In genomic region chr11:130299978-130300377, GRCh38 we compare ENCODE assay signal across 20 cellular contexts. TPM values are rescaled to one million over a fixed set of nuclear protein-coding genes. Genes with fewer than 3 reads are reported as not detected.
DNase-seq lines count a peak whose midpoint lies in the region; ATAC-seq, FAIRE-seq and TF ChIP-seq lines count a peak whose summit lies in the region.
"Had no signal": no experiment of that assay in that cellular context is flagged by ENCODE, and none has a peak within 500 bp of the region (broad histone marks: within the 10 kb centered on the region; RNA-seq: fewer than 3 reads in every experiment).

No MANE protein-coding gene starts in this region.

- no peak for DNase-seq in immature natural killer cell
- DNase-seq in urothelium cell line (ENCODE audit: low spot score): no peak
- DNase-seq in naive thymus-derived CD8-positive, alpha-beta T cell: no peak
- DNase-seq in mesothelial cell of epicardium (ENCODE audit: low spot score in 2 of 2, unreplicated experiment in 2 of 2): no peak
- DNase-seq: activated CD4-positive, alpha-beta T cell treated with anti-CD3 and anti-CD28 coated beads for 1 hour; activated gamma-delta T cell; brain microvascular endothelial cell; foreskin keratinocyte; KG1; naive thymus-derived CD4-positive, alpha-beta T cell; NCI-H524 had no signal

- H3K9me3 Mint-ChIP-seq in immature natural killer cell: peaks cover 0 to 2% (median 0%) of the 10 kb centered on the region in 6 donors
- peaks cover 0 to 3% (median 0%) of the 10 kb centered on the region in 9 donors for H3K9me3 Mint-ChIP-seq in naive thymus-derived CD8-positive, alpha-beta T cell
- peaks cover 10% of the 10 kb centered on the region for H3K9me3 Mint-ChIP-seq in mesothelial cell of epicardium

- peak; percentile 42 for ATAC-seq in GM18498 (IDR thresholded peaks at IDR 0.05; ENCODE audit: unreplicated experiment)
- peak; percentile 63 for ATAC-seq in GM21423 (IDR thresholded peaks at IDR 0.05; ENCODE audit: unreplicated experiment)
- peak; percentile 45 for ATAC-seq in HG03460 (IDR thresholded peaks at IDR 0.05; ENCODE audit: unreplicated experiment)
- ATAC-seq in naive thymus-derived CD8-positive, alpha-beta T cell: no peak
- ATAC-seq in GM21367 (IDR thresholded peaks at IDR 0.05; ENCODE audit: unreplicated experiment): no peak
- ATAC-seq: esophagus mucosa; foreskin keratinocyte; left lobe of liver; naive thymus-derived CD4-positive, alpha-beta T cell had no signal

- H3K36me3 Mint-ChIP-seq in immature natural killer cell: peaks cover 9 to 19% (median 11%) of the 10 kb centered on the region in 3 donors
- peaks cover 4 to 29% (median 15%) of the 10 kb centered on the region in 3 donors for H3K36me3 Mint-ChIP-seq in naive thymus-derived CD8-positive, alpha-beta T cell
- peaks cover 25% of the 10 kb centered on the region for H3K36me3 Mint-ChIP-seq in mesothelial cell of epicardium

- peaks cover 0 to 3% (median 3%) of the 10 kb centered on the region in 3 donors for H3K27me3 Mint-ChIP-seq in immature natural killer cell (ENCODE audit: low read depth in 3 of 3)
- no peaks in the 10 kb centered on the region for H3K27me3 Mint-ChIP-seq in naive thymus-derived CD8-positive, alpha-beta T cell
- no peaks in the 10 kb centered on the region for H3K27me3 Mint-ChIP-seq in mesothelial cell of epicardium (ENCODE audit: low read depth)
- H3K27me3 Mint-ChIP-seq: naive thymus-derived CD4-positive, alpha-beta T cell had no signal

- H3K27ac Mint-ChIP-seq in immature natural killer cell (peak overlapping the region in 4 of 6 donors; percentile 7 to 38 (median 26)), mesothelial cell of epicardium (no peak overlapping the region)
- H3K27ac Mint-ChIP-seq in naive thymus-derived CD8-positive, alpha-beta T cell: peak overlapping the region in 4 of 10 donors; percentile 1 to 77 (median 24)

- POLR2A ChIA-PET in naive thymus-derived CD8-positive, alpha-beta T cell (lab: Charles Lee): no interaction called here

- FAIRE-seq in urothelium cell line (lab: Jason Lieb, UNC): no peak
- FAIRE-seq: H54, RCC 7860, TTC549 had no signal

- no peak for TF ChIP-seq CTCF in mesothelial cell of epicardium (IDR thresholded peaks at IDR 0.05; ENCODE audit: unreplicated experiment)

- H3K4me1 Mint-ChIP-seq in immature natural killer cell (peaks cover 63 to 96% of the 10 kb centered on the region in 2 donors), mesothelial cell of epicardium (peaks cover 12% of the 10 kb centered on the region)
- H3K4me1 Mint-ChIP-seq in naive thymus-derived CD8-positive, alpha-beta T cell: peaks cover 33 to 70% (median 60%) of the 10 kb centered on the region in 4 donors

- H3K4me3 Mint-ChIP-seq in immature natural killer cell (no peak overlapping the region), mesothelial cell of epicardium (no peak overlapping the region)
- peak overlapping the region in 1 of 10 donors; percentile 8 for H3K4me3 Mint-ChIP-seq in naive thymus-derived CD8-positive, alpha-beta T cell
- H3K4me3 Mint-ChIP-seq: naive thymus-derived CD4-positive, alpha-beta T cell had no signal

RNA-seq across cellular contexts. Expression of gene ZBTB44, which starts 14.7 kb away (rescaled TPM):
- polyA plus RNA-seq in immature natural killer cell: 10 to 100 TPM; 10.4 to 14.0 (median 10.7) TPM
- total RNA-seq in naive thymus-derived CD8-positive, alpha-beta T cell: 10 to 100 TPM; 86.8 to 90.1 TPM
- 1 to 10 TPM; 5.9 to 7.9 (median 7.3) TPM for polyA plus RNA-seq in naive thymus-derived CD8-positive, alpha-beta T cell
- total RNA-seq in mesothelial cell of epicardium: 55.3 to 58.8 TPM (median 57.2 TPM) in 3 replicates

Comparison
In these comparisons a context has a peak if more than half of its experiments do, and no peak if none do; other contexts are left out.
1. ATAC-seq: peak in GM18498 (single experiment), GM21423 (single experiment) and HG03460 (single experiment); none in naive thymus-derived CD8-positive, alpha-beta T cell (0 of 2) and GM21367 (single experiment).